Comparison of ENCODE assay signal across 20 cellular contexts in the genomic region with DNA sequence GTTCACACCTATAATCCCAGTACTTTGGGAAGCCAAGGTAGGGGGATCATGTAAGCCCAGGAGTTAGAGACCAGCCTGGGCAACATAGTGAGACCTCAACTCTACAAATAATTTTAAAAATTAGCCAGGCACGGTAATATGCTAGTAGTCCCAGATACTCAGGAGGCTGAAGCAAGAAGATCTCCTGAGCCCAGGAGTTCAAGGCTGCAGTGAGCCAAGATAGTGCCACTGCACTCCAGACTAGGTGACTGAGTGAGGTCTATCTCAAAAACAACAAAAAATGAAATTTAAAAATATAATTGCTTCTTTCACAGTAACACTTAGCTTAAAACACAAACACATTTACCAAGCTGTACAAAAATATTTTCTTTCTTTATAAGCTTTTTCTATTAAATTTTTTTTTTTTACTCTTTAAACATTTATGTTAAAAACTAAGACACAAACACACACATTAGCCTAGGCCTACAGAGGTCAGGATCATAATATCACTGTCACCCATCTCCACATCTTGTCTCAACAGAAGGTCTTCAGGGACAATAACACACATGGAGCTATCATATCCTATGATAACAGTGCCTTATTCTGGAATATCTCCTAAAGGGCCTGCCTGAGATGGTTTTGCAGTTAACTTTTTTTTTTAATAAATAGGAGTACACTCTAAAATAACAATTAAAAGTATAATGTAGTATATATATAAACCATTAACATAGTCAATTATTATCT. TPM values are rescaled to one million over a fixed set of nuclear protein-coding genes. Genes with fewer than 3 reads are reported as not detected.
"Had no signal": no experiment of that assay in that cellular context is flagged by ENCODE, and none has a peak within 500 bp of the region (broad histone marks: within the 10 kb centered on the region; RNA-seq: fewer than 3 reads in every experiment).

No MANE protein-coding gene starts in this region.

- H3K27ac ChIP-seq: hepatocyte, lower lobe of right lung, pancreas, right atrium auricular region, right lobe of liver, tibial nerve, uterus had no signal

- DNase-seq: islet precursor cell; lower lobe of right lung; mammary epithelial cell; mesenchymal stem cell; naive thymus-derived CD8-positive, alpha-beta T cell; nucleus accumbens; pancreas; right lobe of liver; stimulated activated CD4-positive, alpha-beta T cell treated with anti-CD3 and anti-CD28 coated beads, Interleukin-1b, Interleukin-23, amount 100 ng/mL, for 48 hours; stimulated activated CD4-positive, alpha-beta T cell treated with anti-CD3 and anti-CD28 coated beads, Interleukin-2, amount 100 ng/mL, for 48 hours; stimulated activated CD4-positive, alpha-beta T cell treated with anti-CD3 and anti-CD28 coated beads, Interleukin-4, amount 100 ng/mL, for 4 hours; stimulated activated CD8-positive, alpha-beta memory T cell treated with anti-CD3 and anti-CD28 coated beads, Interleukin-4, amount 100 ng/mL, for 48 hours; stimulated activated naive CD4-positive, alpha-beta T cell treated with Interleukin-2 at 50 U/mL for 16 hours; stimulated activated naive CD8-positive, alpha-beta T cell treated with anti-CD3 and anti-CD28 coated beads, Interleukin-15, amount 100 ng/mL, for 72 hours; substantia nigra; uterus had no signal

- FAIRE-seq: pancreas had no signal

RNA-seq across cellular contexts. Expression of gene CCDC163, which starts 52.8 kb away (rescaled TPM):
- total RNA-seq: skeletal muscle tissue had no signal
